15 cellular contexts compared by ENCODE assay signal in the genomic region with DNA sequence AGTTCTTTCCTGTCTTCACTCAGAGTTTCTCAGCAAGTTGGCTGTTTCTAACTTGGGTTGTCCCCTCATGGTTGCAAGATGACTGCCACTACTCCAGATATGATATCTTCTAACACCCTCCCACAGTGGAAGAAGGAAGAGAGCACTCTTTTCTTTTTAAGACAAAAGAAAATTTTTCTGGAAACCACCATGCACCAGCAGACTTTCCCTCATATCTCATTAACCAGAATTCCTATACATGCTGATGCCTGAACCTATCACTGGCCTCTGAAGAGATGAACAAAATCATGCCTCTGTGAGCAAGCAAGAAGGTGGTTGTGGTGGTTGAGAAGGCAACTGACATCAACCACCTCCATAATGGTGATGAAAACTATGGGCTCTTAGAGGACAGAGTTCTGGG. TPM values are rescaled to one million over a fixed set of nuclear protein-coding genes. Genes with fewer than 3 reads are reported as not detected.
DNase-seq lines count a peak whose midpoint lies in the region; ATAC-seq and TF ChIP-seq lines count a peak whose summit lies in the region.
"Had no signal": no experiment of that assay in that cellular context is flagged by ENCODE, and none has a peak within 500 bp of the region (broad histone marks: within the 10 kb centered on the region; RNA-seq: fewer than 3 reads in every experiment).

No MANE protein-coding gene starts in this region.

- no peak overlapping the region for H3K18ac ChIP-seq in mesendoderm (ENCODE audit: low read length)

- no peaks in the 10 kb centered on the region for H3K9me3 Mint-ChIP-seq in natural killer cell treated with Interleukin-12 subunit alpha and Interleukin-12 subunit beta and Interleukin-15 and Interleukin-18, amount 100 ng/mL, for 72 hours
- H3K9me3 Mint-ChIP-seq in natural killer cell, result no peaks in the 10 kb centered on the region
- H3K9me3 Mint-ChIP-seq in stimulated activated naive CD8-positive, alpha-beta T cell treated with anti-CD3 and anti-CD28 coated beads, Interleukin-15, Interleukin-2, amounts not matched to agents 100 ng/mL and 50 ng/mL, for 24 hours, result no peaks in the 10 kb centered on the region
- H3K9me3 Mint-ChIP-seq: neural progenitor cell had no signal

- no peak overlapping the region for H4K8ac ChIP-seq in mesendoderm (ENCODE audit: low read depth, low read length)

- no peaks in the 10 kb centered on the region for H3K36me3 Mint-ChIP-seq in natural killer cell treated with Interleukin-12 subunit alpha and Interleukin-12 subunit beta and Interleukin-15 and Interleukin-18, amount 100 ng/mL, for 72 hours
- no peaks in the 10 kb centered on the region for H3K36me3 Mint-ChIP-seq in natural killer cell
- H3K36me3 Mint-ChIP-seq in stimulated activated naive CD8-positive, alpha-beta T cell treated with anti-CD3 and anti-CD28 coated beads, Interleukin-15, Interleukin-2, amounts not matched to agents 100 ng/mL and 50 ng/mL, for 24 hours (ENCODE audit: low read depth), result no peaks in the 10 kb centered on the region
- H3K36me3 Mint-ChIP-seq: neural progenitor cell had no signal

- peak overlapping the region; percentile 41 for H3K4me3 Mint-ChIP-seq in natural killer cell treated with Interleukin-12 subunit alpha and Interleukin-12 subunit beta and Interleukin-15 and Interleukin-18, amount 100 ng/mL, for 72 hours
- H3K4me3 Mint-ChIP-seq in natural killer cell, result no peak overlapping the region
- peak overlapping the region; percentile 30 for H3K4me3 Mint-ChIP-seq in stimulated activated naive CD8-positive, alpha-beta T cell treated with anti-CD3 and anti-CD28 coated beads, Interleukin-15, Interleukin-2, amounts not matched to agents 100 ng/mL and 50 ng/mL, for 24 hours
- H3K4me3 Mint-ChIP-seq: neural progenitor cell had no signal

- no peaks in the 10 kb centered on the region for H3K36me3 ChIP-seq in mesendoderm (ENCODE audit: control insufficient read depth, insufficient read depth, low read length)
- H3K36me3 ChIP-seq: cardiac muscle cell, neural progenitor cell had no signal

- H3K4me2 ChIP-seq in mesendoderm (ENCODE audit: low read length), result no peak overlapping the region
- H3K4me2 ChIP-seq: smooth muscle cell had no signal

- no peaks in the 10 kb centered on the region for H3K27me3 ChIP-seq in mesendoderm (ENCODE audit: insufficient read depth, low read length, poor library complexity)
- H3K27me3 ChIP-seq: cardiac muscle cell, neural progenitor cell had no signal

- no peak overlapping the region for H3K27ac ChIP-seq in mesendoderm (ENCODE audit: low read depth, low read length)
- H3K27ac ChIP-seq: cardiac muscle cell, neural progenitor cell had no signal

- H3K9ac ChIP-seq in mesendoderm (ENCODE audit: low read length), result no peak overlapping the region
- H3K9ac ChIP-seq: neural progenitor cell had no signal

- intact Hi-C loops in natural killer cell (cut with micrococcal nuclease), result no loop called here

- no peak overlapping the region for H3K56ac ChIP-seq in mesendoderm (ENCODE audit: low read length)

- H2BK15ac ChIP-seq in mesendoderm (replicated peaks; ENCODE audit: low read depth), result no peak overlapping the region

- no peaks in the 10 kb centered on the region for H3K79me2 ChIP-seq in mesendoderm (ENCODE audit: control insufficient read depth, insufficient read depth, low read length)

- H2BK120ac ChIP-seq in mesendoderm (ENCODE audit: low read depth, low read length), result no peak overlapping the region

- H3K27ac Mint-ChIP-seq in natural killer cell treated with Interleukin-12 subunit alpha and Interleukin-12 subunit beta and Interleukin-15 and Interleukin-18, amount 100 ng/mL, for 72 hours, result peak overlapping the region; percentile 62 to 93
- H3K27ac Mint-ChIP-seq in natural killer cell, result no peak overlapping the region
- peak overlapping the region; percentile 82 for H3K27ac Mint-ChIP-seq in stimulated activated naive CD8-positive, alpha-beta T cell treated with anti-CD3 and anti-CD28 coated beads, Interleukin-15, Interleukin-2, amounts not matched to agents 100 ng/mL and 50 ng/mL, for 24 hours

- no peaks in the 10 kb centered on the region for H3K79me1 ChIP-seq in mesendoderm (ENCODE audit: low read length)

- DNase-seq in natural killer cell treated with Interleukin-12 subunit alpha and Interleukin-12 subunit beta and Interleukin-15 and Interleukin-18, amount 100 ng/mL, for 72 hours (ENCODE audit: low spot score), result no peak
- DNase-seq in natural killer cell (no peak), mesendoderm (no peak), HPDE6-E6E7 (ENCODE audit: extremely low spot score) (no peak), GM03348 (ENCODE audit: low spot score) (no peak)
- DNase-seq: activated effector memory CD4-positive, alpha-beta T cell treated with Interleukin-2 at 50 U/mL for 16 hours; NCI-H1092 treated with DMSO at 0.1 percent for 48 hours; NCI-H526 treated with DMSO at 0.1 percent for 48 hours had no signal

- H3K27me3 Mint-ChIP-seq in natural killer cell treated with Interleukin-12 subunit alpha and Interleukin-12 subunit beta and Interleukin-15 and Interleukin-18, amount 100 ng/mL, for 72 hours, result peaks cover 10 to 11% of the 10 kb centered on the region in 2 donors
- peaks cover 4 to 23% of the 10 kb centered on the region in 2 donors for H3K27me3 Mint-ChIP-seq in natural killer cell (ENCODE audit: low read depth in 2 of 2)
- peaks cover 8% of the 10 kb centered on the region for H3K27me3 Mint-ChIP-seq in stimulated activated naive CD8-positive, alpha-beta T cell treated with anti-CD3 and anti-CD28 coated beads, Interleukin-15, Interleukin-2, amounts not matched to agents 100 ng/mL and 50 ng/mL, for 24 hours

- H3K4me1 ChIP-seq in mesendoderm (ENCODE audit: control insufficient read depth, low read depth, low read length), result no peaks in the 10 kb centered on the region

- no peak overlapping the region for H3K4me3 ChIP-seq in mesendoderm (ENCODE audit: low read length)
- H3K4me3 ChIP-seq: cardiac muscle cell, neural progenitor cell, smooth muscle cell had no signal

- H4K5ac ChIP-seq in mesendoderm (ENCODE audit: low read length), result no peak overlapping the region

- H2BK5ac ChIP-seq in mesendoderm (ENCODE audit: low read length), result no peak overlapping the region

- peak; percentile 78 to 88 for ATAC-seq in natural killer cell treated with Interleukin-12 subunit alpha and Interleukin-12 subunit beta and Interleukin-15 and Interleukin-18, amount 100 ng/mL, for 72 hours
- ATAC-seq in natural killer cell (no peak), GM21515 (IDR thresholded peaks at IDR 0.05; ENCODE audit: unreplicated experiment) (peak; percentile 45), HG03280 (IDR thresholded peaks at IDR 0.05; ENCODE audit: unreplicated experiment) (peak; percentile 54)
- ATAC-seq: Right ventricle myocardium inferior had no signal

- no peak overlapping the region for H3K23ac ChIP-seq in mesendoderm (ENCODE audit: low read length)

- no peak for TF ChIP-seq CTCF in natural killer cell (IDR thresholded peaks at IDR 0.05)

- H3K4ac ChIP-seq in mesendoderm (ENCODE audit: low read depth, low read length), result no peak overlapping the region

- peaks cover 33 to 43% of the 10 kb centered on the region in 2 donors for H3K4me1 Mint-ChIP-seq in natural killer cell treated with Interleukin-12 subunit alpha and Interleukin-12 subunit beta and Interleukin-15 and Interleukin-18, amount 100 ng/mL, for 72 hours (ENCODE audit: low read depth in 2 of 2)
- no peaks in the 10 kb centered on the region for H3K4me1 Mint-ChIP-seq in natural killer cell
- H3K4me1 Mint-ChIP-seq in stimulated activated naive CD8-positive, alpha-beta T cell treated with anti-CD3 and anti-CD28 coated beads, Interleukin-15, Interleukin-2, amounts not matched to agents 100 ng/mL and 50 ng/mL, for 24 hours (ENCODE audit: low read depth), result peaks cover 37% of the 10 kb centered on the region

- H2AK5ac ChIP-seq in mesendoderm (ENCODE audit: low read length), result no peak overlapping the region

RNA-seq across cellular contexts. Expression of gene FEM1C, which starts 56.8 kb away (rescaled TPM):
- 10 to 100 TPM; 17.1 to 30.8 TPM for total RNA-seq in natural killer cell treated with Interleukin-12 subunit alpha and Interleukin-12 subunit beta and Interleukin-15 and Interleukin-18, amount 100 ng/mL, for 72 hours
- total RNA-seq in natural killer cell, result 10 to 100 TPM; 33.8 to 48.6 (median 36.2) TPM
- polyA plus RNA-seq in mesendoderm (2013, experiment 1 of 2), result 6.2 TPM
- 6.0 TPM for polyA plus RNA-seq in mesendoderm (2013, experiment 2 of 2)

Comparison
In these comparisons a context has a peak if more than half of its experiments do, and no peak if none do; other contexts are left out.
1. ATAC-seq: peak in natural killer cell treated with Interleukin-12 subunit alpha and Interleukin-12 subunit beta and Interleukin-15 and Interleukin-18, amount 100 ng/mL, for 72 hours (2 of 2), GM21515 (single experiment) and HG03280 (single experiment); none in natural killer cell (0 of 3).
2. H3K27ac Mint-ChIP-seq: peak in natural killer cell treated with Interleukin-12 subunit alpha and Interleukin-12 subunit beta and Interleukin-15 and Interleukin-18, amount 100 ng/mL, for 72 hours (2 of 2) and stimulated activated naive CD8-positive, alpha-beta T cell treated with anti-CD3 and anti-CD28 coated beads, Interleukin-15, Interleukin-2, amounts not matched to agents 100 ng/mL and 50 ng/mL, for 24 hours (single experiment); none in natural killer cell (0 of 2).